9 cellular contexts compared by ENCODE assay signal in genomic region chr1:23757812-23758211, GRCh38.
"Had no signal": no experiment of that assay in that cellular context is flagged by ENCODE, and none has a peak within 500 bp of the region (broad histone marks: within the 10 kb centered on the region; RNA-seq: fewer than 3 reads in every experiment).

No MANE protein-coding gene starts in this region.

- H3K9me3 ChIP-seq: HAP-1 had no signal

- DNase-seq: GM23248, GOT3, H7, H9, HCEC 1CT, HFFc6 had no signal

- H3K4me1 ChIP-seq: HAP-1 had no signal

- ATAC-seq: GM23338, HCT116 had no signal

- H3K4me3 ChIP-seq: GM23248, GM23338, HAP-1 had no signal
